4 cellular contexts compared by ENCODE assay signal in genomic region chr7:141038100-141038499, GRCh38. TPM values are rescaled to one million over a fixed set of nuclear protein-coding genes. Genes with fewer than 3 reads are reported as not detected.
"Had no signal": no experiment of that assay in that cellular context is flagged by ENCODE, and none has a peak within 500 bp of the region (broad histone marks: within the 10 kb centered on the region; RNA-seq: fewer than 3 reads in every experiment).

No MANE protein-coding gene starts in this region.

RNA-seq across cellular contexts. Expression of gene TMEM178B, which starts 35.8 kb away (rescaled TPM):
- total RNA-seq: naive thymus-derived CD8-positive, alpha-beta T cell; natural killer cell; pulmonary artery endothelial cell had no signal
- polyA plus RNA-seq: smooth muscle cell had no signal
